38 cellular contexts compared by ENCODE assay signal in the genomic region with DNA sequence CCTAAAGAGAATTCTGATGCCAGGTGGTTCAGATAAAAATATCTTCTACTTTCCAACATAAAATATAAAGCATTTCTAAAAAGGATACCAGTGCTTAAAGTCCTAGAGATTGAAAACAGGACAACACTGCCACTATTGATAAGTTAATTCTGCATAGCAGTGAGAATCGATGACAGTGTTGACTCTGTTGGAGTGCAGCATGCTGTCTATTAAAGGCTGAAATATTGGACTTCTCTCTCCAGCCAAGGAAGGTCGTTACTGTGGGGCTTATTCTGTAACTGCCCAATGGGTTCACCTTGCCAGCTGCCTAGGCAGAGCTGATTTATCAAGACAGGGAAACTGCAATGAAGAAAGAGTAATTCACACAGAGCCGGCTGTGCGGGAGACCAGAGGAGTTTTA.
"Had no signal": no experiment of that assay in that cellular context is flagged by ENCODE, and none has a peak within 500 bp of the region (broad histone marks: within the 10 kb centered on the region; RNA-seq: fewer than 3 reads in every experiment).

No MANE protein-coding gene starts in this region.

- FAIRE-seq: bronchial epithelial cell, TTC549 had no signal

- H3K4me3 ChIP-seq: ascending aorta, cardiac muscle cell had no signal

- H3K27ac ChIP-seq: ascending aorta, cardiac muscle cell, VCaP had no signal

- DNase-seq: activated B cell treated with CpG ODN at 0.5 μM for 24 hours; activated CD4-positive, alpha-beta T cell treated with anti-CD3 and anti-CD28 coated beads for 4 hours; activated CD4-positive, alpha-beta T cell treated with anti-CD3 and anti-CD28 coated beads, Interleukin-2, amount 10 ng/mL, durations not matched to agents 24 days and 14 days; activated CD4-positive, alpha-beta T cell treated with anti-CD3 and anti-CD28 coated beads, Interleukin-2, amount 50 U/mL, for 1 hour; activated CD4-positive, alpha-beta T cell treated with anti-CD3 and anti-CD28 coated beads, Interleukin-2, amount 50 U/mL, for 4 hours; activated CD4-positive, CD25-positive, alpha-beta regulatory T cell treated with anti-CD3 and anti-CD28 coated beads, Interleukin-2, amount 50 U/mL, for 72 hours; activated CD8-positive, alpha-beta memory T cell treated with anti-CD3 and anti-CD28 coated beads, Interleukin-2, amount 50 U/mL, for 4 hours; activated CD8-positive, alpha-beta T cell treated with anti-CD3 and anti-CD28 coated beads for 36 hours; activated effector memory CD4-positive, alpha-beta T cell treated with anti-CD3 and anti-CD28 coated beads, Interleukin-2, amount 50 U/mL, for 16 hours; activated gamma-delta T cell treated with Interleukin-2 at 50 U/mL for 16 hours; activated naive CD4-positive, alpha-beta T cell; activated naive CD4-positive, alpha-beta T cell treated with anti-CD3 and anti-CD28 coated beads for 36 hours; activated naive CD4-positive, alpha-beta T cell treated with anti-CD3 and anti-CD28 coated beads, Interleukin-2, amount 50 U/mL, for 16 hours; activated naive CD8-positive, alpha-beta T cell treated with anti-CD3 and anti-CD28 coated beads, Interleukin-2, amount 10 ng/mL, durations not matched to agents 7 days and 5 days; activated naive CD8-positive, alpha-beta T cell treated with anti-CD3 and anti-CD28 coated beads, Interleukin-2, amount 50 U/mL, for 24 hours; activated T-cell treated with anti-CD3 and anti-CD28 coated beads for 4 hours; activated T-cell treated with anti-CD3 and anti-CD28 coated beads, Interleukin-2, amount 50 U/mL, for 1 hour; activated T-cell treated with anti-CD3 and anti-CD28 coated beads, Interleukin-2, amount 50 U/mL, for 4 hours; activated T-cell treated with anti-CD3 and anti-CD28 coated beads, Interleukin-2, amount 50 U/mL, for 72 hours; amygdala; anterior cingulate cortex; cerebellar nuclear complex; T-helper 1 cell; T-helper 2 cell; T-helper 9 cell had no signal

- H3K4me1 ChIP-seq: ascending aorta had no signal

- ATAC-seq: activated CD8-positive, alpha-beta T cell treated with anti-CD3 and anti-CD28 coated beads for 36 hours; activated naive CD8-positive, alpha-beta T cell treated with anti-CD3 and anti-CD28 coated beads, Interleukin-2, amount 50 U/mL, for 24 hours; activated T-cell treated with anti-CD3 and anti-CD28 coated beads, Interleukin-2, amount 50 U/mL, for 4 hours; activated T-cell treated with anti-CD3 and anti-CD28 coated beads, Interleukin-2, amount 50 U/mL, for 72 hours; activated T-helper 17 cell treated with anti-CD3 and anti-CD28 coated beads, Interleukin-2, amount 50 U/mL, for 72 hours had no signal

- H3K9me3 Mint-ChIP-seq: central memory CD8-positive, alpha-beta T cell had no signal

- H3K27me3 Mint-ChIP-seq: activated CD8-positive, alpha-beta T cell treated with anti-CD3 and anti-CD28 coated beads for 36 hours; activated naive CD8-positive, alpha-beta T cell; activated naive CD8-positive, alpha-beta T cell treated with anti-CD3 and anti-CD28 coated beads, Interleukin-2, amount 50 U/mL, for 24 hours had no signal

- H3K36me3 Mint-ChIP-seq: brain had no signal

- H3K27ac Mint-ChIP-seq: activated B cell treated with CpG ODN at 0.5 μM for 24 hours; activated CD4-positive, alpha-beta memory T cell treated with anti-CD3 and anti-CD28 coated beads for 36 hours; activated CD4-positive, alpha-beta T cell treated with anti-CD3 and anti-CD28 coated beads, Interleukin-2, amount 10 ng/mL, durations not matched to agents 24 days and 14 days; activated CD8-positive, alpha-beta T cell treated with anti-CD3 and anti-CD28 coated beads for 36 hours; activated naive CD4-positive, alpha-beta T cell treated with anti-CD3 and anti-CD28 coated beads for 36 hours; activated naive CD8-positive, alpha-beta T cell; activated naive CD8-positive, alpha-beta T cell treated with anti-CD3 and anti-CD28 coated beads, Interleukin-2, amount 10 ng/mL, durations not matched to agents 7 days and 5 days; activated naive CD8-positive, alpha-beta T cell treated with anti-CD3 and anti-CD28 coated beads, Interleukin-2, amount 50 U/mL, for 24 hours; activated T-cell treated with anti-CD3 and anti-CD28 coated beads, Interleukin-2, amount 50 U/mL, for 72 hours; activated T-helper 1 cell treated with anti-CD3 and anti-CD28 coated beads, Interleukin-12 subunit alpha, Interleukin-12 subunit beta, Interleukin-2, Interleukin-4 antibody, amounts not matched to agents 30 ng/mL and 10 ng/mL and 1 ng/mL, durations not matched to agents 14 hours and 24 hours and 36 hours; activated T-helper 17 cell treated with anti-CD3 and anti-CD28 coated beads, Interleukin-2, amount 50 U/mL, for 72 hours; T-helper 1 cell treated with Interleukin-12 subunit alpha and Interleukin-12 subunit beta and Interleukin-4 antibody, amounts not matched to agents 30 μg/mL and 1 μg/mL, for 36 hours; T-helper 2 cell treated with Interferon-gamma antibody and Interleukin-4, amounts not matched to agents 5 μg/mL and 100 μg/mL, for 36 hours had no signal

- H3K9me3 ChIP-seq: ascending aorta had no signal

- H3K36me3 ChIP-seq: ascending aorta, cardiac muscle cell had no signal

- H3K4me3 Mint-ChIP-seq: activated B cell treated with CpG ODN at 0.5 μM for 24 hours; activated CD4-positive, alpha-beta memory T cell treated with anti-CD3 and anti-CD28 coated beads for 36 hours; activated CD4-positive, alpha-beta T cell treated with anti-CD3 and anti-CD28 coated beads, Interleukin-2, amount 10 ng/mL, durations not matched to agents 24 days and 14 days; activated CD8-positive, alpha-beta T cell treated with anti-CD3 and anti-CD28 coated beads for 36 hours; activated naive CD4-positive, alpha-beta T cell treated with anti-CD3 and anti-CD28 coated beads for 36 hours; activated naive CD8-positive, alpha-beta T cell; activated naive CD8-positive, alpha-beta T cell treated with anti-CD3 and anti-CD28 coated beads, Interleukin-2, amount 10 ng/mL, durations not matched to agents 7 days and 5 days; activated naive CD8-positive, alpha-beta T cell treated with anti-CD3 and anti-CD28 coated beads, Interleukin-2, amount 50 U/mL, for 24 hours; activated T-cell treated with anti-CD3 and anti-CD28 coated beads, Interleukin-2, amount 50 U/mL, for 4 hours; activated T-cell treated with anti-CD3 and anti-CD28 coated beads, Interleukin-2, amount 50 U/mL, for 72 hours; activated T-helper 1 cell treated with anti-CD3 and anti-CD28 coated beads, Interleukin-12 subunit alpha, Interleukin-12 subunit beta, Interleukin-2, Interleukin-4 antibody, amounts not matched to agents 30 ng/mL and 10 ng/mL and 1 ng/mL, durations not matched to agents 14 hours and 24 hours and 36 hours; activated T-helper 17 cell treated with anti-CD3 and anti-CD28 coated beads, Interleukin-2, amount 50 U/mL, for 72 hours; brain; central memory CD8-positive, alpha-beta T cell; T-helper 1 cell treated with Interleukin-12 subunit alpha and Interleukin-12 subunit beta and Interleukin-4 antibody, amounts not matched to agents 30 μg/mL and 1 μg/mL, for 36 hours; T-helper 2 cell treated with Interferon-gamma antibody and Interleukin-4, amounts not matched to agents 5 μg/mL and 100 μg/mL, for 36 hours had no signal

- H3K27me3 ChIP-seq: ascending aorta, cardiac muscle cell had no signal

- H3K4me1 Mint-ChIP-seq: activated B cell treated with CpG ODN at 0.5 μM for 24 hours; activated CD4-positive, alpha-beta T cell treated with anti-CD3 and anti-CD28 coated beads, Interleukin-2, amount 10 ng/mL, durations not matched to agents 24 days and 14 days; activated naive CD8-positive, alpha-beta T cell treated with anti-CD3 and anti-CD28 coated beads, Interleukin-2, amount 10 ng/mL, durations not matched to agents 7 days and 5 days; activated T-helper 17 cell treated with anti-CD3 and anti-CD28 coated beads, Interleukin-2, amount 50 U/mL, for 72 hours had no signal
